Comparison of ENCODE assay signal across 8 cellular contexts in the genomic region with DNA sequence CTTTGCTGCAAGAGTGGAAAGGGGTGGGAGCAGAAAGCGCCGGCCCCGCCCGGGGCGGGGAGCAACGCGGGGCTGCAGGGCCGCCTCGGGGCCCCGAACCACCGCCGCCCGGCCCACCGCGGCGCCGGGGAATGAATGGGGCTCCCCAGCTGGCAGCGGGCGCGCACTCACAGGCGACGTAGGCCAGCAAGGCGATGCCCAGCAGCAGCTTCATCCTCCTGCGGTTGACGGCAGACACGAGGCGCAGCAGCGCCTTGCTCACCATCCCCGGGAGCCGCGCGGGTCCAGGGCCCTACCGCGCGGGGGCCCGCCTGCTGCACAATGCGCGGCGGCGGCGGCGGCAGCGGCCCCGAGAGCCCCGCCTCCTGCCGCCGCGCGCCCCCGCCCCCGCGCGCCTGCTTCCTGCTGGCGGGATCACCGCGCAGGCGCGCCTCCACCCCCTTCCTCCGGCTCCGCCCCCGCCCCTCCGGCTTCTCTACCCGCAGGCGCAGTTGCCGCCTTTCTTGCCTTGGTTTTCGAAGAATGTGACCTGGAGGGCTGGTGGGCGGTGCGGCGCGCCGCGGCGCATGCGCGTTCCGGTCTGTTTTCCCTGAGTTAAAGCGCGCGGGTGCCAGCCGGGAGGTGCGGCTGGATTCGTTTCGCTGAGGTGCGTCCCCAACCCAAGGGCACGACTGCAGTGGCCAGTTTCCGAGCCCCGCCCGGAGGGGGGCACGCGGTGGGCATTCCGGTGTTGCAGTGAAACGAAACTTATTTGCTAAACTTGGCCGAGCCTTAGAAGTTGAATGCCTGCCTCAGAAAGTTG. TPM values are rescaled to one million over a fixed set of nuclear protein-coding genes. Genes with fewer than 3 reads are reported as not detected.
DNase-seq lines count a peak whose midpoint lies in the region; ATAC-seq and TF ChIP-seq lines count a peak whose summit lies in the region.

UXS1 (minus strand) TSS at position 325 of the 802 bp plus-strand sequence; CDS start at position 265, 60 bp downstream.

- H3K4me3 ChIP-seq in GM12875 (ENCODE audit: low read depth, low read length), result peak within 1 kb of the TSS; percentile 77

- H3K9me3 Mint-ChIP-seq in type B pancreatic cell, result peaks cover 7% of the 10 kb centered on the region

- H3K27me3 Mint-ChIP-seq in type B pancreatic cell, result no peaks in the 10 kb centered on the region

- H3K4me3 Mint-ChIP-seq in type B pancreatic cell, result peak within 1 kb of the TSS; percentile 92

- peak; percentile 95 for DNase-seq in NCI-H1436 (lab: John Stamatoyannopoulos, UW)
- DNase-seq in T follicular helper cell (ENCODE audit: low read depth), result peak; percentile 97
- DNase-seq in cardiac septum (ENCODE audit: low spot score), result peak; percentile 100
- peak; percentile 95 for DNase-seq in pons (ENCODE audit: low spot score)
- peak; percentile 99 for DNase-seq in type B pancreatic cell (ENCODE audit: extremely low spot score, unreplicated experiment)

- TF ChIP-seq CTCF in GM12875 (IDR thresholded peaks at IDR 0.05; ENCODE audit: borderline replicate concordance, insufficient read depth, low read depth, low read length), result no peak
- TF ChIP-seq CTCF in type B pancreatic cell (conservative IDR thresholded peaks at IDR 0.05), result no peak

- peaks cover 15% of the 10 kb centered on the region for H3K36me3 Mint-ChIP-seq in type B pancreatic cell

- intact Hi-C loops in cardiac septum (cut with DNase I), result loop anchor here (2.0 to 5.0 kb wide), 2 partner anchors 33 to 77 kb away; no protein-coding TSS in a partner anchor

- peaks cover 42% of the 10 kb centered on the region for H3K4me1 Mint-ChIP-seq in type B pancreatic cell (ENCODE audit: unreplicated experiment)

- peak within 1 kb of the TSS; percentile 87 for H3K27ac Mint-ChIP-seq in type B pancreatic cell

- 0% methylated on average over 48 to 93 of the region's 93 CpGs for WGBS in adipose tissue, 3 donors

- ATAC-seq in HG02798 (IDR thresholded peaks at IDR 0.05; ENCODE audit: poor library complexity, unreplicated experiment), result peak; percentile 74

- no peak within 1 kb of the TSS for H3K27ac ChIP-seq in adipose tissue (ENCODE audit: low read depth, low read length)

RNA-seq across cellular contexts. Expression of gene UXS1, which starts in this region (rescaled TPM):
- polyA plus RNA-seq in adipose tissue, result 10 to 100 TPM in 2 of 3 donors, 1 to 10 TPM in 1; 9.0 to 16.5 (median 10.0) TPM
- total RNA-seq in cardiac septum (23.3 TPM), type B pancreatic cell (ENCODE audit: low replicate concordance) (55.5 and 58.5 TPM in 2 replicates)
